ENCODE assay signal across 9 cellular contexts in genomic region chr5:119367502-119368237, GRCh38. TPM values are rescaled to one million over a fixed set of nuclear protein-coding genes. Genes with fewer than 3 reads are reported as not detected.
DNase-seq lines count a peak whose midpoint lies in the region; ATAC-seq and TF ChIP-seq lines count a peak whose summit lies in the region.
"Had no signal": no experiment of that assay in that cellular context is flagged by ENCODE, and none has a peak within 500 bp of the region (broad histone marks: within the 10 kb centered on the region; RNA-seq: fewer than 3 reads in every experiment).

No MANE protein-coding gene starts in this region.

- no peak overlapping the region for H3K4me3 ChIP-seq in coronary artery

- TF ChIP-seq CTCF in coronary artery (IDR thresholded peaks at IDR 0.05) = no peak

- DNase-seq in EL = peak; percentile 38
- peak; percentile 64 for DNase-seq in HT1080 (ENCODE audit: low read depth)
- DNase-seq in coronary artery (ENCODE audit: low spot score) = no peak
- DNase-seq in SHP77 treated with DMSO at 0.1 percent for 48 hours (lab: John Stamatoyannopoulos, UW) = no peak
- no peak for DNase-seq in stimulated activated CD8-positive, alpha-beta memory T cell treated with anti-CD3 and anti-CD28 coated beads, Interleukin-4, amount 100 ng/mL, for 48 hours
- no peak for DNase-seq in NCI-H82 (lab: John Stamatoyannopoulos, UW)
- no peak for DNase-seq in NCI-H1105 (lab: John Stamatoyannopoulos, UW)

- H3K27ac ChIP-seq in coronary artery = peak overlapping the region; percentile 69 to 86

- peak; percentile 67 for ATAC-seq in GM21447 (IDR thresholded peaks at IDR 0.05; ENCODE audit: unreplicated experiment)
- ATAC-seq: HCT116 had no signal

RNA-seq across cellular contexts. Expression of gene TNFAIP8, which starts 11.9 kb away (rescaled TPM):
- total RNA-seq in HT1080 (2014; rRNA removed; shearing (Covaris generic)) = 15.6 and 26.7 TPM in 2 replicates
- polyA plus RNA-seq in HT1080 (2015; cell fraction: cytosol; rRNA removed) = 26.6 and 33.2 TPM in 2 replicates
- 16.9 and 22.3 TPM in 2 replicates for polyA plus RNA-seq in HT1080 (2015; cell fraction: nucleus; rRNA removed)

Comparison
In these comparisons a context has a peak if more than half of its experiments do, and no peak if none do; other contexts are left out.
1. DNase-seq: peak in EL (single experiment) and HT1080 (single experiment); none in coronary artery (single experiment), SHP77 treated with DMSO at 0.1 percent for 48 hours (single experiment), stimulated activated CD8-positive, alpha-beta memory T cell treated with anti-CD3 and anti-CD28 coated beads, Interleukin-4, amount 100 ng/mL, for 48 hours (single experiment), NCI-H82 (single experiment) and NCI-H1105 (single experiment).